11 cellular contexts compared by ENCODE assay signal in genomic region chr4:72286185-72286584, GRCh38.
DNase-seq lines count a peak whose midpoint lies in the region; ATAC-seq, FAIRE-seq and TF ChIP-seq lines count a peak whose summit lies in the region.
"Had no signal": no experiment of that assay in that cellular context is flagged by ENCODE, and none has a peak within 500 bp of the region (broad histone marks: within the 10 kb centered on the region; RNA-seq: fewer than 3 reads in every experiment).

No MANE protein-coding gene starts in this region.

- H3K9me3 Mint-ChIP-seq in natural killer cell treated with Interleukin-12 subunit alpha and Interleukin-12 subunit beta and Interleukin-15 and Interleukin-18, amount 100 ng/mL, for 72 hours: no peaks in the 10 kb centered on the region
- H3K9me3 Mint-ChIP-seq: activated CD4-positive, alpha-beta T cell treated with anti-CD3 and anti-CD28 coated beads, Interleukin-2, amount 10 ng/mL, durations not matched to agents 7 days and 5 days had no signal

- no peaks in the 10 kb centered on the region for H3K36me3 ChIP-seq in OCI-LY1 (ENCODE audit: insufficient read depth, low read length)
- no peaks in the 10 kb centered on the region for H3K36me3 ChIP-seq in endothelial cell of umbilical vein (ENCODE audit: control insufficient read depth in 2 of 2, extremely low read depth in 1 of 2, insufficient read depth in 2 of 2, low read length in 2 of 2)
- H3K36me3 ChIP-seq in prostate gland: no peaks in the 10 kb centered on the region

- CTCF ChIA-PET in endothelial cell of umbilical vein (lab: Charles Lee): interaction anchor here (0.7 to 2.7 kb wide), 17 partner anchors 9 to 1685 kb away, joined by 3 to 18 read pairs (median 5); no protein-coding TSS in a partner anchor

- H3K27me3 Mint-ChIP-seq in natural killer cell treated with Interleukin-12 subunit alpha and Interleukin-12 subunit beta and Interleukin-15 and Interleukin-18, amount 100 ng/mL, for 72 hours: peaks cover 11 to 13% of the 10 kb centered on the region in 2 donors
- H3K27me3 Mint-ChIP-seq: activated CD4-positive, alpha-beta T cell treated with anti-CD3 and anti-CD28 coated beads, Interleukin-2, amount 10 ng/mL, durations not matched to agents 7 days and 5 days had no signal

- H3K9me3 ChIP-seq in OCI-LY1 (ENCODE audit: low read length) (no peaks in the 10 kb centered on the region), endothelial cell of umbilical vein (replicated peaks; ENCODE audit: control insufficient read depth, insufficient read depth, low read length) (no peaks in the 10 kb centered on the region), prostate gland (no peaks in the 10 kb centered on the region)

- H3K27ac ChIP-seq in OCI-LY1 (ENCODE audit: low read depth, low read length, poor library complexity, severe bottlenecking) (no peak overlapping the region), endothelial cell of umbilical vein (ENCODE audit: insufficient read depth, low read depth, low read length) (no peak overlapping the region), prostate gland (no peak overlapping the region)

- no peaks in the 10 kb centered on the region for H4K20me1 ChIP-seq in OCI-LY1 (ENCODE audit: insufficient read depth, low read length)
- no peaks in the 10 kb centered on the region for H4K20me1 ChIP-seq in endothelial cell of umbilical vein (replicated peaks; ENCODE audit: control insufficient read depth, extremely low read depth, insufficient read depth, low read length)

- H3K4me2 ChIP-seq in OCI-LY1 (ENCODE audit: low read length): no peak overlapping the region
- H3K4me2 ChIP-seq in endothelial cell of umbilical vein (ENCODE audit: insufficient read depth, low read length): no peak overlapping the region

- peak; percentile 24; the same call in 1 of the 2 replicates for TF ChIP-seq CTCF in OCI-LY1 (IDR thresholded peaks at IDR 0.05; ENCODE audit: low read length)
- TF ChIP-seq CTCF in endothelial cell of umbilical vein (IDR thresholded peaks at IDR 0.05; ENCODE audit: extremely low read depth in 1 of 2, insufficient read depth in 1 of 2, low read depth in 1 of 2, low read length in 2 of 2): no peak
- TF ChIP-seq CTCF in prostate gland (IDR thresholded peaks at IDR 0.05): peak in 3 of 4 experiments; percentile 7 to 42 (median 19)

- no peaks in the 10 kb centered on the region for H3K27me3 ChIP-seq in OCI-LY1 (ENCODE audit: insufficient read depth, low read length)
- no peaks in the 10 kb centered on the region for H3K27me3 ChIP-seq in endothelial cell of umbilical vein (ENCODE audit: control insufficient read depth in 2 of 2, insufficient read depth in 2 of 2, low read length in 2 of 2)
- H3K27me3 ChIP-seq in prostate gland (replicated peaks; ENCODE audit: insufficient read depth): no peaks in the 10 kb centered on the region

- H3K36me3 Mint-ChIP-seq in natural killer cell treated with Interleukin-12 subunit alpha and Interleukin-12 subunit beta and Interleukin-15 and Interleukin-18, amount 100 ng/mL, for 72 hours: no peaks in the 10 kb centered on the region

- intact Hi-C loops in endothelial cell of umbilical vein (cut with micrococcal nuclease) (loop anchor here (1.0 to 5.0 kb wide), 2 partner anchors 514 to 554 kb away; no protein-coding TSS in a partner anchor), prostate gland (cut with DNase I) (no loop called here)

- no peak overlapping the region for H3K27ac Mint-ChIP-seq in natural killer cell treated with Interleukin-12 subunit alpha and Interleukin-12 subunit beta and Interleukin-15 and Interleukin-18, amount 100 ng/mL, for 72 hours
- H3K27ac Mint-ChIP-seq: activated CD4-positive, alpha-beta T cell treated with anti-CD3 and anti-CD28 coated beads, Interleukin-2, amount 10 ng/mL, durations not matched to agents 7 days and 5 days had no signal

- H2AFZ ChIP-seq in OCI-LY1 (ENCODE audit: low read length) (no peak overlapping the region), endothelial cell of umbilical vein (ENCODE audit: low read depth, low read length) (no peak overlapping the region)

- ATAC-seq in natural killer cell treated with Interleukin-12 subunit alpha and Interleukin-12 subunit beta and Interleukin-15 and Interleukin-18, amount 100 ng/mL, for 72 hours: no peak
- ATAC-seq in HG03442 (IDR thresholded peaks at IDR 0.05; ENCODE audit: unreplicated experiment): no peak

- no peaks in the 10 kb centered on the region for H3K9me2 ChIP-seq in OCI-LY1 (ENCODE audit: low read depth, low read length)

- FAIRE-seq in endothelial cell of umbilical vein (lab: Jason Lieb, UNC): no peak

- TF ChIP-seq POLR2A in endothelial cell of umbilical vein (IDR thresholded peaks at IDR 0.05; ENCODE audit: low read depth, low read length) (no peak), prostate gland (IDR thresholded peaks at IDR 0.05) (no peak)

- WGBS in prostate gland: 76% methylated on average over 1 of the region's 1 CpG

- no peaks in the 10 kb centered on the region for H3K4me1 ChIP-seq in OCI-LY1 (ENCODE audit: insufficient read depth, low read length, severe bottlenecking)
- no peaks in the 10 kb centered on the region for H3K4me1 ChIP-seq in endothelial cell of umbilical vein (ENCODE audit: control insufficient read depth, extremely low read depth, insufficient read depth, low read length)
- no peaks in the 10 kb centered on the region for H3K4me1 ChIP-seq in prostate gland (replicated peaks)

- no TSS peak for BruUV-seq in endothelial cell of umbilical vein (replicated peaks; lab: Mats Ljungman, UMichigan)

- H3K79me2 ChIP-seq in OCI-LY1 (ENCODE audit: insufficient read depth, low read length): no peaks in the 10 kb centered on the region
- no peaks in the 10 kb centered on the region for H3K79me2 ChIP-seq in endothelial cell of umbilical vein (ENCODE audit: control insufficient read depth, insufficient read depth, low read length)

- dilution Hi-C loops in endothelial cell of umbilical vein (cut with MboI; ENCODE audit: extremely low pct_ligation_motif_present, low sequenced_read_pairs): no loop called here

- no peaks in the 10 kb centered on the region for H3K4me1 Mint-ChIP-seq in natural killer cell treated with Interleukin-12 subunit alpha and Interleukin-12 subunit beta and Interleukin-15 and Interleukin-18, amount 100 ng/mL, for 72 hours (ENCODE audit: low read depth in 2 of 2)
- H3K4me1 Mint-ChIP-seq: activated CD4-positive, alpha-beta T cell treated with anti-CD3 and anti-CD28 coated beads, Interleukin-2, amount 10 ng/mL, durations not matched to agents 7 days and 5 days had no signal

- POLR2A ChIA-PET in endothelial cell of umbilical vein (lab: Charles Lee): no interaction called here

- no peaks in the 10 kb centered on the region for H3F3A ChIP-seq in OCI-LY1 (ENCODE audit: insufficient read depth, low read length)

- H3K9ac ChIP-seq in OCI-LY1 (ENCODE audit: low read length) (no peak overlapping the region), endothelial cell of umbilical vein (replicated peaks; ENCODE audit: extremely low read depth, insufficient read depth, low read length) (no peak overlapping the region)

- H3K9me1 ChIP-seq in endothelial cell of umbilical vein (replicated peaks; ENCODE audit: control insufficient read depth, extremely low read depth, insufficient read depth, low read length): no peaks in the 10 kb centered on the region

- H3K4me3 ChIP-seq in OCI-LY1 (ENCODE audit: low read depth, low read length, poor library complexity, severe bottlenecking): no peak overlapping the region
- H3K4me3 ChIP-seq in endothelial cell of umbilical vein (replicated peaks in 1 of 3; ENCODE audit: insufficient read depth in 1 of 3, low read depth in 1 of 3, low read length in 3 of 3): no peak overlapping the region
- H3K4me3 ChIP-seq in prostate gland: no peak overlapping the region
- H3K4me3 ChIP-seq: lung had no signal

- no peak overlapping the region for H3K4me3 Mint-ChIP-seq in natural killer cell treated with Interleukin-12 subunit alpha and Interleukin-12 subunit beta and Interleukin-15 and Interleukin-18, amount 100 ng/mL, for 72 hours
- H3K4me3 Mint-ChIP-seq: activated CD4-positive, alpha-beta T cell treated with anti-CD3 and anti-CD28 coated beads, Interleukin-2, amount 10 ng/mL, durations not matched to agents 7 days and 5 days had no signal

- DNase-seq in NCI-H2081 (lab: John Stamatoyannopoulos, UW) (peak; percentile 0 to 3), NCI-H2081 treated with DMSO at 0.1 percent for 48 hours (lab: John Stamatoyannopoulos, UW) (no peak), endothelial cell of umbilical vein (ENCODE audit: low read depth, low spot score) (peak; percentile 10), prostate gland (ENCODE audit: low spot score) (no peak), T1000 (lab: John Stamatoyannopoulos, UW) (no peak)
- DNase-seq in natural killer cell treated with Interleukin-12 subunit alpha and Interleukin-12 subunit beta and Interleukin-15 and Interleukin-18, amount 100 ng/mL, for 72 hours (ENCODE audit: low spot score): no peak
- DNase-seq: activated CD4-positive, alpha-beta T cell treated with anti-CD3 and anti-CD28 coated beads, Interleukin-2, amount 10 ng/mL, durations not matched to agents 7 days and 5 days; NCI-H2171 had no signal

TF ChIP-seq in endothelial cell of umbilical vein, 7 proteins besides CTCF, POLR2A, EP300 and RAD21:
- TF ChIP-seq MAX (IDR thresholded peaks at IDR 0.05; ENCODE audit: insufficient read depth, insufficient read length) (no peak), GATA2 (IDR thresholded peaks at IDR 0.05; ENCODE audit: insufficient read depth, insufficient read length, low read depth, low read length) (no peak), EZH2 (IDR thresholded peaks at IDR 0.05; ENCODE audit: borderline replicate concordance, low read depth, low read length, severe bottlenecking) (no peak), POLR2AphosphoS5 (IDR thresholded peaks at IDR 0.05; ENCODE audit: insufficient read depth, low read depth, low read length) (no peak), MYC (IDR thresholded peaks at IDR 0.05; ENCODE audit: low read depth, low read length) (no peak), FOS (IDR thresholded peaks at IDR 0.05; ENCODE audit: borderline replicate concordance, insufficient read depth, low read length) (no peak), JUN (IDR thresholded peaks at IDR 0.05; ENCODE audit: borderline replicate concordance, insufficient read depth, insufficient read length, low read depth) (no peak)

Comparison
In these comparisons a context has a peak if more than half of its experiments do, and no peak if none do; other contexts are left out.
1. DNase-seq: peak in NCI-H2081 (2 of 2) and endothelial cell of umbilical vein (single experiment); none in NCI-H2081 treated with DMSO at 0.1 percent for 48 hours (single experiment), prostate gland (single experiment), natural killer cell treated with Interleukin-12 subunit alpha and Interleukin-12 subunit beta and Interleukin-15 and Interleukin-18, amount 100 ng/mL, for 72 hours (single experiment) and T1000 (single experiment).
2. CTCF ChIP-seq: peak in OCI-LY1 (single experiment) and prostate gland (3 of 4); none in endothelial cell of umbilical vein (0 of 2).